In the genomic region with DNA sequence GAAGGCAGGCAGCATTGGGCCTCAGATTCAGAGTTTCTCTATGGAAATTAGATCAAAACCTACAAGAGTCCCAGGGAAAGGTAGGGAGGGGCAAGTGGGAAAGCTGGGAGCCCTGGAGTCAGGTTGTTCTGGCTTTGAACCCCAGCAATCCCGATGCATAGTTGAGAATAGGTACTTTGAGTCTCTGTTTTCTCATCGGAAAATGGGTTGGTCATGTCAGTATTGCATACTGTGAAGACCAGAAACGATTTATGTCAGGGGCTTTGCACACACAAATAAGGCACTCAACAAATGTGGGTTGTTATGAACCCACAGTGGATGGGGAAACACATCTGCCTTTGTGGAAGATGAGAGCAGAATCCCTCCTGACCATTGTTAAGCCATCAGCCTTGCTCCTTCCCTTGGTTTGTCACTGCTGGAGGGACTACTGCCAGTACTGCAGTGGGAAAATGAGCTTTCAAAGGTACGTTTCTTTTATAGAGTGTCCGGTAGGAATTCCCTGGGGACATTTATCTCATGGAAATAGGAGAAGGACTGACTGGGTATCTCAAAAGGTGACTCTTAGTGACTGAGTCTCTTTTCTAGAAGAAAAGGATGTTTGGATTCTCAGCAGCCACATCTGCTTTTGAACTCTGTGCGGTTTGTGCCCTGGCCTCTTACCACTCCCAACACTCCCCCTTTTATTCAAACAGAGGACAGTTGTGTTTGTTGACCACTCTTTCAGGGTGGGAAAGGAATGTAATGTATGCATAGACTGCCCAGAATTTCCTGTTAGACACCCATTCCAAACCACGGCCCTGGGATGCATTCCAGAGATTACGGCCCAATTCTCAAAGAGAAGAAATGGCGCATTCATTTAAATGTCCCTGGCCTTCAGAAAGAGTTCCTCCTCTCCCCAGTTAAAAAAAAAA, we compare ENCODE assay signal across 9 cellular contexts. TPM values are rescaled to one million over a fixed set of nuclear protein-coding genes. Genes with fewer than 3 reads are reported as not detected.
DNase-seq lines count a peak whose midpoint lies in the region; TF ChIP-seq lines count a peak whose summit lies in the region.
"Had no signal": no experiment of that assay in that cellular context is flagged by ENCODE, and none has a peak within 500 bp of the region (broad histone marks: within the 10 kb centered on the region; RNA-seq: fewer than 3 reads in every experiment).

No MANE protein-coding gene starts in this region.

- DNase-seq in HS-5 (ENCODE audit: low read depth) = peak; percentile 95
- DNase-seq in brain microvascular endothelial cell = peak; percentile 93
- DNase-seq in islet precursor cell = peak; percentile 95
- no peak for DNase-seq in spleen
- no peak for DNase-seq in effector CD4-positive, alpha-beta T cell
- no peak for DNase-seq in ureter (ENCODE audit: low spot score)
- DNase-seq in NCI-H1436 treated with DMSO at 0.1 percent for 48 hours (lab: John Stamatoyannopoulos, UW) = no peak
- no peak for DNase-seq in RKO (ENCODE audit: low spot score)

- intact Hi-C loops in spleen (cut with DNase I; ENCODE audit: low total_unique reads) = no loop called here

- H3K27ac ChIP-seq in brain microvascular endothelial cell = peak overlapping the region; percentile 70
- H3K27ac ChIP-seq in spleen = peak overlapping the region in 6 of 8 donors; percentile 11 to 68 (median 50)

- no peaks in the 10 kb centered on the region for H3K9me3 ChIP-seq in spleen

- H3K36me3 ChIP-seq in brain microvascular endothelial cell (replicated peaks) (no peaks in the 10 kb centered on the region), spleen (no peaks in the 10 kb centered on the region)

- TF ChIP-seq CTCF in brain microvascular endothelial cell (IDR thresholded peaks at IDR 0.05; ENCODE audit: low read depth, low read length, missing control alignments) (no peak), spleen (IDR thresholded peaks at IDR 0.05 in 8 of 11, conservative IDR thresholded peaks at IDR 0.05 in 3 of 11) (no peak)

- H3K4me3 ChIP-seq in brain microvascular endothelial cell (ENCODE audit: low read depth, low read length) (no peak overlapping the region), spleen (no peak overlapping the region)
- H3K4me3 ChIP-seq: K562 had no signal

- H3K27me3 ChIP-seq in brain microvascular endothelial cell (replicated peaks) (no peaks in the 10 kb centered on the region), spleen (replicated peaks in 1 of 7) (no peaks in the 10 kb centered on the region)

- in situ Hi-C loops in brain microvascular endothelial cell (cut with HindIII; ENCODE audit: low pct_ligation_motif_present, low sequenced_read_pairs) = no loop called here

- WGBS in spleen, 5 donors = 61 to 82% (median 71%) methylated on average over 9 of the region's 9 CpGs

- no peak for TF ChIP-seq POLR2A in spleen (IDR thresholded peaks at IDR 0.05)

- peaks cover 0 to 40% (median 21%) of the 10 kb centered on the region in 6 donors for H3K4me1 ChIP-seq in spleen

RNA-seq across cellular contexts. Expression of a gene that starts 54.6 kb away (rescaled TPM):
- 10 to 100 TPM; 14.4 to 23.4 (median 16.1) TPM for total RNA-seq in spleen
- polyA plus RNA-seq in spleen = 10 to 100 TPM; 19.2 to 21.5 (median 20.1) TPM
- total RNA-seq in ureter = 46.4 TPM

Comparison
In these comparisons a context has a peak if more than half of its experiments do, and no peak if none do; other contexts are left out.
1. DNase-seq: peak in HS-5 (single experiment), brain microvascular endothelial cell (single experiment) and islet precursor cell (single experiment); none in spleen (single experiment), effector CD4-positive, alpha-beta T cell (single experiment), ureter (single experiment), NCI-H1436 treated with DMSO at 0.1 percent for 48 hours (single experiment) and RKO (single experiment).